In the genomic region with DNA sequence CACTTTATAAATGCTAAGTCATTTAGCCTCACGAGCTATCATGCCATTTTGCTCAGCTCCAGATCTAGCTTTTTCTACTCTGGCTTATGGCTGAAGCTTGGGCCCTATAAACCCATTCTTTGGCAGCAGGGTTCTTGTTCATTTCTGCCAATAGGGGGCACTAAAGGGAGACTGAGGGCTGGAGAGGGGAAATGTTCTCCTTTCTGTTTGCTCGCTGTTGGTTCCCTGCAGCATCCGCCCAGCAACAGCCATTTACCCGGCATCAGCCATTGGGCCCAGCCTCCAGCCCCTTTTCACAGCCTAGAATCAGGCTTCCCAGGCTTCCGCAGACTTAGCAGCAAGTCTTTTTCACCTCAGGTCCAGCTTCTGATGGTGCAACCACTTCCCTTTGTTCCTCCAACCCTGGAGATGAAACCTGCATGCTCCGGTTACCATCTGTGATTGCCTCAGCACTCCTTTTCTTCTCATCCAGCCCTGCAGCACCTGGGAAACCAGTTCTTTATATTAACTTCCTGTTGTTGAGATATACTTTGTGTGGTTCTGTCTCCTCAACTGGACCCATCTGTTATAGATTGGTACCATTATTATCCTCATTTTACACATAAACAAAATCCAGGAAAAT, we compare ENCODE assay signal across 9 cellular contexts. TPM values are rescaled to one million over a fixed set of nuclear protein-coding genes. Genes with fewer than 3 reads are reported as not detected.
A peak's percentile ranks its signal among the peaks of the same experiment; 100 is the strongest.
DNase-seq lines count a peak whose midpoint lies in the region; ATAC-seq and TF ChIP-seq lines count a peak whose summit lies in the region.
"Had no signal": no experiment of that assay in that cellular context is flagged by ENCODE, and none has a peak within 500 bp of the region (broad histone marks: within the 10 kb centered on the region; RNA-seq: fewer than 3 reads in every experiment).

No MANE protein-coding gene starts in this region.

- H3K27ac ChIP-seq in C4-2B (no peak overlapping the region), H9 (ENCODE audit: insufficient read length, low read depth, low read length) (no peak overlapping the region), SJCRH30 (no peak overlapping the region)
- H3K27ac ChIP-seq: upper lobe of left lung had no signal

- H4K5ac ChIP-seq in H9 (ENCODE audit: insufficient read length, low read depth, low read length): no peak overlapping the region

- H4K8ac ChIP-seq in H9 (replicated peaks; ENCODE audit: insufficient read length, low read depth, low read length): no peak overlapping the region

- no peak overlapping the region for H2BK20ac ChIP-seq in H9 (ENCODE audit: low read depth, low read length, poor library complexity, severe bottlenecking)

- H3K27ac Mint-ChIP-seq in H9 (peak overlapping the region in 2 of 3 experiments; percentile 73 to 90; a peak in 4 of 7 replicates), immature natural killer cell (no peak overlapping the region)

- H3K4ac ChIP-seq in H9 (ENCODE audit: low read depth, low read length): no peak overlapping the region

- intact Hi-C loops in left colon (cut with DNase I, micrococcal nuclease): no loop called here

- no peak overlapping the region for H3T11ph ChIP-seq in H9 (ENCODE audit: low read length)

- no peak overlapping the region for H2BK120ac ChIP-seq in H9 (ENCODE audit: low read depth, low read length, poor library complexity, severe bottlenecking)

- no peak overlapping the region for H3K56ac ChIP-seq in H9 (ENCODE audit: insufficient read length, low read depth, low read length)

- DNase-seq in H9 (peak; percentile 87), SJCRH30 (peak; percentile 23 to 57), immature natural killer cell (peak in 2 of 3 donors; percentile 14 to 24), UCSD-AML1 (lab: John Stamatoyannopoulos, UW; ENCODE audit: unreplicated experiment) (no peak), left colon (no peak), hypothalamus (lab: John Stamatoyannopoulos, UW) (no peak)
- DNase-seq: upper lobe of left lung had no signal

- peak; percentile 53 for TF ChIP-seq CTCF in C4-2B (conservative IDR thresholded peaks at IDR 0.05)
- peak; percentile 81 for TF ChIP-seq CTCF in H9 (conservative IDR thresholded peaks at IDR 0.05)

- H3K4me2 ChIP-seq in H9 (ENCODE audit: insufficient read depth, insufficient read length, low read length): no peak overlapping the region

- H3K9me3 ChIP-seq in H9 (ENCODE audit: control insufficient read depth, low read depth, low read length): no peaks in the 10 kb centered on the region
- no peaks in the 10 kb centered on the region for H3K9me3 ChIP-seq in SJCRH30 (replicated peaks)
- H3K9me3 ChIP-seq: upper lobe of left lung had no signal

- H3K18ac ChIP-seq in H9 (ENCODE audit: insufficient read length, low read depth, low read length): peak overlapping the region; percentile 64

- H3K4me1 Mint-ChIP-seq in H9 (peaks cover 38 to 48% of the 10 kb centered on the region in 2 experiments), immature natural killer cell (peaks cover 5 to 6% of the 10 kb centered on the region in 2 donors)

- no CpG with 5 or more reads among the region's 6 CpGs for WGBS in H9 (ENCODE audit: extremely low coverage, insufficient read length, low lambda C conversion rate)

- no peak overlapping the region for H3K4me3 ChIP-seq in SJCRH30
- H3K4me3 ChIP-seq: upper lobe of left lung had no signal

- no peak overlapping the region for H3K23ac ChIP-seq in H9 (ENCODE audit: insufficient read length, low read depth, low read length)

- no peak overlapping the region for H2BK12ac ChIP-seq in H9 (ENCODE audit: insufficient read length, low read depth, low read length)

- no peaks in the 10 kb centered on the region for H3K36me3 ChIP-seq in SJCRH30
- H3K36me3 ChIP-seq: upper lobe of left lung had no signal

- H3K9me3 Mint-ChIP-seq in H9 (no peaks in the 10 kb centered on the region), immature natural killer cell (no peaks in the 10 kb centered on the region)

- H3K27me3 Mint-ChIP-seq in H9 (ENCODE audit: low read depth): peaks cover 23% of the 10 kb centered on the region
- H3K27me3 Mint-ChIP-seq in immature natural killer cell (ENCODE audit: low read depth in 3 of 3): peaks cover 0 to 9% (median 2%) of the 10 kb centered on the region in 3 donors

- H2BK5ac ChIP-seq in H9 (ENCODE audit: insufficient read length, low read length): no peak overlapping the region

- peak overlapping the region; percentile 77; the same call in 1 of the 2 replicates for H3K14ac ChIP-seq in H9 (ENCODE audit: insufficient read depth, low read length)

- H3K79me1 ChIP-seq in H9 (ENCODE audit: insufficient read depth, low read depth, low read length, poor library complexity, severe bottlenecking): no peaks in the 10 kb centered on the region

- H3K79me2 ChIP-seq in H9 (ENCODE audit: insufficient read depth, low read length): no peaks in the 10 kb centered on the region

- ATAC-seq in HG03520 (IDR thresholded peaks at IDR 0.05; ENCODE audit: unreplicated experiment) (no peak), left colon (no peak)

- no peaks in the 10 kb centered on the region; a peak in 1 of 7 replicates for H3K36me3 Mint-ChIP-seq in H9 (ENCODE audit: insufficient read depth in 1 of 3, low read depth in 3 of 3)
- H3K36me3 Mint-ChIP-seq in immature natural killer cell: no peaks in the 10 kb centered on the region

- H2AFZ ChIP-seq in H9 (ENCODE audit: low read length): peak overlapping the region; percentile 52

- H3K4me3 Mint-ChIP-seq in H9 (no peak overlapping the region), immature natural killer cell (no peak overlapping the region)

- H3K4me1 ChIP-seq in H9 (ENCODE audit: insufficient read depth, low read length) (peaks cover 5% of the 10 kb centered on the region; the same call in 1 of the 2 replicates), SJCRH30 (peaks cover 20% of the 10 kb centered on the region)

- H2BK15ac ChIP-seq in H9 (ENCODE audit: low read depth, low read length): no peak overlapping the region

- H3K27me3 ChIP-seq in H9 (ENCODE audit: insufficient read depth, low read length): peaks cover 3% of the 10 kb centered on the region; the same call in 1 of the 2 replicates
- H3K27me3 ChIP-seq in SJCRH30: no peaks in the 10 kb centered on the region
- H3K27me3 ChIP-seq: upper lobe of left lung had no signal

- no peaks in the 10 kb centered on the region for H4K20me1 ChIP-seq in H9 (ENCODE audit: control insufficient read depth, insufficient read depth, insufficient read length)

- H4K91ac ChIP-seq in H9 (ENCODE audit: insufficient read length, low read depth, low read length): no peak overlapping the region

- H3K23me2 ChIP-seq in H9 (ENCODE audit: insufficient read length, low read depth, low read length, poor library complexity, severe bottlenecking): peaks cover 7% of the 10 kb centered on the region

- no peak overlapping the region for H2AK5ac ChIP-seq in H9 (ENCODE audit: insufficient read length, low read length)

- no peak overlapping the region for H3K9ac ChIP-seq in H9 (ENCODE audit: extremely low read depth, insufficient read length, low read length)

RNA-seq across cellular contexts. Expression of a gene that starts 4.2 kb away (rescaled TPM):
- 2.2 and 2.8 TPM in 2 replicates for total RNA-seq in H9 (2021)
- total RNA-seq in SJCRH30 (2014; rRNA removed; shearing (Covaris generic)): not detected in 2 replicates
- 1 to 10 TPM in 2 of 3 donors, not detected in 1; 1.3 to 3.7 TPM for polyA plus RNA-seq in immature natural killer cell
- 10 to 100 TPM; 35.8 to 38.1 TPM for total RNA-seq in left colon

Comparison
In these comparisons a context has a peak if more than half of its experiments do, and no peak if none do; other contexts are left out.
1. DNase-seq: peak in H9 (single experiment), SJCRH30 (2 of 2) and immature natural killer cell (2 of 3); none in UCSD-AML1 (single experiment), left colon (0 of 2) and hypothalamus (0 of 51).
2. H3K27ac Mint-ChIP-seq: peak in H9 (2 of 3); none in immature natural killer cell (0 of 6).